ENCODE assay signal across 8 cellular contexts in the genomic region with DNA sequence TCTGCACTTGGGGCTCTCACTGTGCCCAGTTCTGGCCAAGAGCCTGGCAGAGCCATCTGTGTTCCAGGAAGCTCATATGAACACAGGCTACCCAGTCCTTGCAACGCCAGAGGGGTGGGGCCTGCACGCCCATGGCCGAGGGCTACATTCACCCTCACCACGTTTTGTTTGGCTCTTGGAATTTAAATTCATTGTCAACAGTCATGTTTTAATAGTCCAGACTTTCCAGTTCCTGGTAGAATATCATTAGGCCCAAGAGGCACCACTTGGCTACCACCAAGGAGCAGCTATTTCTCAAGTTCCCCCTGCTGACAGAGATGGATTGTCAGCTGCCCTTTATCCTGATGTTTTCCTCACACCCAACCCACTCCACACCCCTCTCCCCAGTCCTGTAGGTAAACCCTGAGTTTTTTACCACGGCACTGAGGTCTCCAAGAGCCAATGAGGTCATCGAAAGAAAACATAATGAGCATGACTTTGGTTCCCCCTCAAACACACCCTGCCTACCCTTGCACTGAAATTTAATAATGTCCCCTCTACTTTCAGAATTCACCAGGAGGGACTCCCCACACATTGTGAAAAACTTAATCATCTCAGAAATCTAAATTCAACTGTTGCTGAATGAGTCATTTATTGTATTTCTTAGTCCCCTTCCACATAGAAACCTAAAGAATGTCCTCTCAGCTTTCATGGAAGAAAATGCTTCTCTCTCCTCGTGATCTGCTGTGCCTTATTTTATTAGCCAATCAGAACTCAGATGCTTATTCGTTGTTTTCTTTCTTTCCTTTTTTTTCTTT.
DNase-seq lines count a peak whose midpoint lies in the region; ATAC-seq and TF ChIP-seq lines count a peak whose summit lies in the region.

No MANE protein-coding gene starts in this region.

- intact Hi-C loops in transverse colon (cut with DNase I; ENCODE audit: low total_unique reads): no loop called here

- peak; percentile 21 for DNase-seq in stimulated activated CD4-positive, alpha-beta T cell treated with anti-CD3 and anti-CD28 coated beads, Interleukin-15, amount 100 ng/mL, for 24 hours
- DNase-seq in stimulated activated CD4-positive, alpha-beta T cell treated with anti-CD3 and anti-CD28 coated beads, Interleukin-4, amount 100 ng/mL, for 4 hours: no peak
- DNase-seq in RPMI7951 (ENCODE audit: low read depth) (peak; percentile 70), foreskin keratinocyte (peak in 1 of 2 donors; percentile 55), transverse colon (peak; percentile 54), NCI-H2227 (lab: John Stamatoyannopoulos, UW; ENCODE audit: unreplicated experiment) (no peak)
- no peak for DNase-seq in effector memory CD4-positive, alpha-beta T cell

- no peak overlapping the region for H3K4me3 ChIP-seq in transverse colon
- H3K4me3 ChIP-seq in effector memory CD4-positive, alpha-beta T cell (ENCODE audit: insufficient read depth, low read depth, low read length, poor library complexity, severe bottlenecking): no peak overlapping the region

- H3K4me1 ChIP-seq in foreskin keratinocyte (peaks cover 6% of the 10 kb centered on the region), transverse colon (peaks cover 0 to 7% (median 3%) of the 10 kb centered on the region in 4 donors)
- H3K4me1 ChIP-seq in effector memory CD4-positive, alpha-beta T cell (ENCODE audit: control insufficient read depth, insufficient read depth, low read length, poor library complexity, severe bottlenecking): no peaks in the 10 kb centered on the region

- H3K27me3 ChIP-seq in foreskin keratinocyte (peaks cover 2% of the 10 kb centered on the region), transverse colon (no peaks in the 10 kb centered on the region)
- H3K27me3 ChIP-seq in effector memory CD4-positive, alpha-beta T cell (replicated peaks; ENCODE audit: control insufficient read depth, insufficient read depth, low read length, poor library complexity, severe bottlenecking): no peaks in the 10 kb centered on the region

- ATAC-seq in foreskin keratinocyte (peak; percentile 56), GM18517 (IDR thresholded peaks at IDR 0.05; ENCODE audit: unreplicated experiment) (no peak)

- WGBS in transverse colon (ENCODE audit: low coverage in 1 of 2), 2 donors: 38 to 57% methylated on average over 6 to 8 of the region's 8 CpGs

- no peaks in the 10 kb centered on the region for H3K36me3 ChIP-seq in transverse colon
- H3K36me3 ChIP-seq in effector memory CD4-positive, alpha-beta T cell (ENCODE audit: control insufficient read depth, insufficient read depth, low read length): no peaks in the 10 kb centered on the region

- no peak for TF ChIP-seq EP300 in transverse colon (IDR thresholded peaks at IDR 0.05; ENCODE audit: low read depth)

- in situ Hi-C loops in transverse colon (cut with MboI; ENCODE audit: low pct_ligation_motif_present in 1 of 4, low pct_unique_long_range_greater_than_20kb in 1 of 4, low sequenced_read_pairs in 3 of 4): no loop called here

- no peaks in the 10 kb centered on the region for H3K9me3 ChIP-seq in transverse colon
- no peaks in the 10 kb centered on the region for H3K9me3 ChIP-seq in effector memory CD4-positive, alpha-beta T cell (ENCODE audit: control insufficient read depth, low read length)

- TF ChIP-seq CTCF in foreskin keratinocyte (conservative IDR thresholded peaks at IDR 0.05) (no peak), transverse colon (IDR thresholded peaks at IDR 0.05) (no peak)

- no peak for TF ChIP-seq POLR2A in transverse colon (IDR thresholded peaks at IDR 0.05)

- H3K27ac ChIP-seq in foreskin keratinocyte: no peak overlapping the region
- H3K27ac ChIP-seq in transverse colon: no peak overlapping the region
- no peak overlapping the region for H3K27ac ChIP-seq in effector memory CD4-positive, alpha-beta T cell (ENCODE audit: insufficient read depth, low read length, poor library complexity, severe bottlenecking)

Comparison
In these comparisons a context has a peak if more than half of its experiments do, and no peak if none do; other contexts are left out.
1. DNase-seq: peak in stimulated activated CD4-positive, alpha-beta T cell treated with anti-CD3 and anti-CD28 coated beads, Interleukin-15, amount 100 ng/mL, for 24 hours (single experiment), RPMI7951 (single experiment) and transverse colon (single experiment); none in stimulated activated CD4-positive, alpha-beta T cell treated with anti-CD3 and anti-CD28 coated beads, Interleukin-4, amount 100 ng/mL, for 4 hours (0 of 2), effector memory CD4-positive, alpha-beta T cell (0 of 3) and NCI-H2227 (single experiment).